7 cellular contexts compared by ENCODE assay signal in genomic region chr3:192444096-192444790, GRCh38.
A peak's percentile ranks its signal among the peaks of the same experiment; 100 is the strongest.
DNase-seq lines count a peak whose midpoint lies in the region; FAIRE-seq and TF ChIP-seq lines count a peak whose summit lies in the region.

No MANE protein-coding gene starts in this region.

- TF ChIP-seq CTCF in GM12874 (IDR thresholded peaks at IDR 0.05; ENCODE audit: insufficient read depth, low read depth, low read length), result peak; percentile 94

- H3K4me3 Mint-ChIP-seq in activated naive CD4-positive, alpha-beta T cell treated with anti-CD3 and anti-CD28 coated beads, Interleukin-2, amount 10 ng/mL, durations not matched to agents 7 days and 5 days, result no peak overlapping the region

- intact Hi-C loops in head of caudate nucleus (cut with DNase I), result loop anchor here (5.0 to 10.0 kb wide), 2 partner anchors 309 to 1027 kb away; no protein-coding TSS in a partner anchor

- 100% methylated on average over 1 of the region's 12 CpGs for WGBS in trophoblast cell (ENCODE audit: extremely low coverage, insufficient coverage, insufficient read length)

- H3K79me1 ChIP-seq in trophoblast cell (ENCODE audit: low read length), result no peaks in the 10 kb centered on the region

- H3K9ac ChIP-seq in Karpas-422 (ENCODE audit: low read length), result no peak overlapping the region
- no peak overlapping the region for H3K9ac ChIP-seq in trophoblast cell (ENCODE audit: low read length)

- H4K20me1 ChIP-seq in Karpas-422 (ENCODE audit: insufficient read depth, low read depth, low read length), result no peaks in the 10 kb centered on the region

- CTCF ChIA-PET in activated naive CD4-positive, alpha-beta T cell treated with anti-CD3 and anti-CD28 coated beads, Interleukin-2, amount 10 ng/mL, durations not matched to agents 7 days and 5 days (lab: Charles Lee), result interaction anchor here (0.6 to 4.9 kb wide), 22 partner anchors 9 to 1026 kb away, joined by 3 to 40 read pairs (median 4); no protein-coding TSS in a partner anchor

- H3K27me3 ChIP-seq in H7 (ENCODE audit: control insufficient read depth, insufficient read depth, low read length) (no peaks in the 10 kb centered on the region), Karpas-422 (ENCODE audit: low read length) (no peaks in the 10 kb centered on the region), trophoblast cell (ENCODE audit: insufficient read depth, low read length) (no peaks in the 10 kb centered on the region)

- H2AFZ ChIP-seq in Karpas-422 (ENCODE audit: low read length) (no peak overlapping the region), trophoblast cell (ENCODE audit: insufficient read depth, low read length, poor library complexity) (no peak overlapping the region)

- no peak overlapping the region for H3K23ac ChIP-seq in trophoblast cell (ENCODE audit: low read length)

- H3K9me2 ChIP-seq in Karpas-422 (replicated peaks; ENCODE audit: insufficient read depth, low read length), result no peaks in the 10 kb centered on the region

- no peaks in the 10 kb centered on the region for H3K4me1 Mint-ChIP-seq in activated naive CD4-positive, alpha-beta T cell treated with anti-CD3 and anti-CD28 coated beads, Interleukin-2, amount 10 ng/mL, durations not matched to agents 7 days and 5 days

- H2BK5ac ChIP-seq in trophoblast cell (ENCODE audit: low read depth, low read length, poor library complexity), result no peak overlapping the region

- H3K4me3 ChIP-seq in H7 (ENCODE audit: insufficient read depth, low read depth, low read length), result no peak overlapping the region
- H3K4me3 ChIP-seq in Karpas-422 (ENCODE audit: low read length), result no peak overlapping the region
- no peak overlapping the region for H3K4me3 ChIP-seq in trophoblast cell (ENCODE audit: low read depth, low read length)

- no peak overlapping the region for H3K18ac ChIP-seq in trophoblast cell (ENCODE audit: low read length)

- no peak overlapping the region for H3K4ac ChIP-seq in trophoblast cell (ENCODE audit: low read depth, low read length)

- H3K79me2 ChIP-seq in Karpas-422 (ENCODE audit: low read length) (no peaks in the 10 kb centered on the region), trophoblast cell (ENCODE audit: control insufficient read depth, insufficient read depth, low read length, poor library complexity) (no peaks in the 10 kb centered on the region)

- H3K27ac ChIP-seq in Karpas-422 (ENCODE audit: low read length) (no peak overlapping the region), trophoblast cell (ENCODE audit: low read depth, low read length) (no peak overlapping the region)

- H3K36me3 ChIP-seq in H7 (replicated peaks; ENCODE audit: control insufficient read depth, insufficient read depth, low read length), result no peaks in the 10 kb centered on the region
- no peaks in the 10 kb centered on the region for H3K36me3 ChIP-seq in Karpas-422 (ENCODE audit: insufficient read depth, low read length)
- no peaks in the 10 kb centered on the region for H3K36me3 ChIP-seq in trophoblast cell (ENCODE audit: control insufficient read depth in 1 of 2, insufficient read depth in 2 of 2, low read length in 2 of 2)

- peaks cover 12% of the 10 kb centered on the region for H3K27me3 Mint-ChIP-seq in activated naive CD4-positive, alpha-beta T cell treated with anti-CD3 and anti-CD28 coated beads, Interleukin-2, amount 10 ng/mL, durations not matched to agents 7 days and 5 days

- no peaks in the 10 kb centered on the region for H3K9me3 Mint-ChIP-seq in activated naive CD4-positive, alpha-beta T cell treated with anti-CD3 and anti-CD28 coated beads, Interleukin-2, amount 10 ng/mL, durations not matched to agents 7 days and 5 days

- H3K27ac Mint-ChIP-seq in activated naive CD4-positive, alpha-beta T cell treated with anti-CD3 and anti-CD28 coated beads, Interleukin-2, amount 10 ng/mL, durations not matched to agents 7 days and 5 days, result no peak overlapping the region

- H2AK5ac ChIP-seq in trophoblast cell (ENCODE audit: low read length), result no peak overlapping the region

- no peaks in the 10 kb centered on the region for H3K9me3 ChIP-seq in Karpas-422 (ENCODE audit: low read length)
- H3K9me3 ChIP-seq in trophoblast cell (ENCODE audit: insufficient read depth, low read depth, low read length), result no peaks in the 10 kb centered on the region

- peaks cover 6% of the 10 kb centered on the region for H3K4me1 ChIP-seq in Karpas-422 (ENCODE audit: low read length)
- H3K4me1 ChIP-seq in trophoblast cell (ENCODE audit: control insufficient read depth in 1 of 2, insufficient read depth in 2 of 2, low read length in 2 of 2), result no peaks in the 10 kb centered on the region

- H4K12ac ChIP-seq in trophoblast cell (ENCODE audit: low read depth, low read length), result no peak overlapping the region

- DNase-seq in H7 (peak; percentile 36), Karpas-422 (peak; percentile 87), RCC 7860 (ENCODE audit: low spot score) (peak; percentile 22), head of caudate nucleus (peak; percentile 53 to 92 (median 83)), trophoblast cell (peak; percentile 43 to 78)
- peak; percentile 70 for DNase-seq in activated naive CD4-positive, alpha-beta T cell treated with anti-CD3 and anti-CD28 coated beads, Interleukin-2, amount 10 ng/mL, durations not matched to agents 7 days and 5 days

- no peak overlapping the region for H2BK120ac ChIP-seq in trophoblast cell (ENCODE audit: insufficient read depth, low read length, poor library complexity)

- no peaks in the 10 kb centered on the region for H3K36me3 Mint-ChIP-seq in activated naive CD4-positive, alpha-beta T cell treated with anti-CD3 and anti-CD28 coated beads, Interleukin-2, amount 10 ng/mL, durations not matched to agents 7 days and 5 days

- peak; percentile 62 for FAIRE-seq in RCC 7860 (lab: Jason Lieb, UNC)

- H4K91ac ChIP-seq in trophoblast cell (ENCODE audit: low read depth, low read length), result no peak overlapping the region

- no peak overlapping the region for H3K14ac ChIP-seq in trophoblast cell (ENCODE audit: low read length)

- H3K4me2 ChIP-seq in Karpas-422 (ENCODE audit: low read depth, low read length, poor library complexity, severe bottlenecking), result no peak overlapping the region
- H3K4me2 ChIP-seq in trophoblast cell (ENCODE audit: low read length), result no peak overlapping the region

- no peak overlapping the region for H4K8ac ChIP-seq in trophoblast cell (ENCODE audit: low read depth, low read length)

- no peak overlapping the region for H2BK12ac ChIP-seq in trophoblast cell (ENCODE audit: low read length)

Comparison
In these comparisons a context has a peak if more than half of its experiments do, and no peak if none do; other contexts are left out.
1. DNase-seq: peak in every context shown above with its lines; median percentile 87 in Karpas-422; 83 in head of caudate nucleus; 70 in activated naive CD4-positive, alpha-beta T cell treated with anti-CD3 and anti-CD28 coated beads, Interleukin-2, amount 10 ng/mL, durations not matched to agents 7 days and 5 days; 60 in trophoblast cell; 36 in H7; 22 in RCC 7860.